22 cellular contexts compared by ENCODE assay signal in genomic region chr12:66623455-66623854, GRCh38. TPM values are rescaled to one million over a fixed set of nuclear protein-coding genes. Genes with fewer than 3 reads are reported as not detected.
DNase-seq lines count a peak whose midpoint lies in the region; ATAC-seq, FAIRE-seq and TF ChIP-seq lines count a peak whose summit lies in the region.
"Had no signal": no experiment of that assay in that cellular context is flagged by ENCODE, and none has a peak within 500 bp of the region (broad histone marks: within the 10 kb centered on the region; RNA-seq: fewer than 3 reads in every experiment).

No MANE protein-coding gene starts in this region.

- H3K4me1 Mint-ChIP-seq in astrocyte (ENCODE audit: low read depth, unreplicated experiment) (peaks cover 27% of the 10 kb centered on the region), chondrocyte (ENCODE audit: low read depth) (peaks cover 27% of the 10 kb centered on the region)
- H3K4me1 Mint-ChIP-seq in stimulated activated naive B cell treated with anti-CD40 and anti-IgM and Interleukin-4, amounts not matched to agents 10 μg/mL and 1 μg/mL and 100 μg/mL, for 72 hours, result peaks cover 49 to 91% of the 10 kb centered on the region in 2 donors
- H3K4me1 Mint-ChIP-seq: T-cell had no signal

- H2AFZ ChIP-seq in astrocyte (ENCODE audit: low read depth, low read length), result no peak overlapping the region

- TF ChIP-seq CTCF in astrocyte (IDR thresholded peaks at IDR 0.05; ENCODE audit: insufficient read depth, low read depth, low read length), result no peak
- no peak for TF ChIP-seq CTCF in chondrocyte (IDR thresholded peaks at IDR 0.05)

- peak overlapping the region; percentile 31 for H3K27ac Mint-ChIP-seq in astrocyte (ENCODE audit: unreplicated experiment)
- peak overlapping the region; percentile 60 for H3K27ac Mint-ChIP-seq in stimulated activated naive B cell treated with anti-CD40 and anti-IgM and Interleukin-4, amounts not matched to agents 10 μg/mL and 1 μg/mL and 100 μg/mL, for 72 hours
- no peak overlapping the region for H3K27ac Mint-ChIP-seq in chondrocyte (ENCODE audit: unreplicated experiment)
- H3K27ac Mint-ChIP-seq: activated T-helper 2 cell treated with anti-CD3 and anti-CD28 coated beads, Interferon-gamma antibody, Interleukin-2, Interleukin-4, amounts not matched to agents 10 μg/mL and 5 μg/mL and 100 μg/mL, durations not matched to agents 14 hours and 24 hours and 36 hours; T-cell had no signal

- H3K4me3 Mint-ChIP-seq in astrocyte (ENCODE audit: unreplicated experiment) (no peak overlapping the region), chondrocyte (ENCODE audit: unreplicated experiment) (no peak overlapping the region)
- no peak overlapping the region for H3K4me3 Mint-ChIP-seq in stimulated activated naive B cell treated with anti-CD40 and anti-IgM and Interleukin-4, amounts not matched to agents 10 μg/mL and 1 μg/mL and 100 μg/mL, for 72 hours
- H3K4me3 Mint-ChIP-seq: T-cell had no signal

- H3K9me3 Mint-ChIP-seq in astrocyte (ENCODE audit: unreplicated experiment) (no peaks in the 10 kb centered on the region), chondrocyte (ENCODE audit: low read depth) (no peaks in the 10 kb centered on the region)
- peaks cover 0 to 3% of the 10 kb centered on the region in 2 donors for H3K9me3 Mint-ChIP-seq in stimulated activated naive B cell treated with anti-CD40 and anti-IgM and Interleukin-4, amounts not matched to agents 10 μg/mL and 1 μg/mL and 100 μg/mL, for 72 hours
- H3K9me3 Mint-ChIP-seq: activated T-helper 2 cell treated with anti-CD3 and anti-CD28 coated beads, Interferon-gamma antibody, Interleukin-2, Interleukin-4, amounts not matched to agents 10 μg/mL and 5 μg/mL and 100 μg/mL, durations not matched to agents 14 hours and 24 hours and 36 hours; T-cell had no signal

- no peaks in the 10 kb centered on the region for H3K79me2 ChIP-seq in astrocyte (ENCODE audit: insufficient read depth, low read length)

- ATAC-seq in stimulated activated naive B cell treated with anti-CD40 and anti-IgM and Interleukin-4, amounts not matched to agents 10 μg/mL and 1 μg/mL and 100 μg/mL, for 72 hours (replicated peaks), result peak in 1 of 2 donors; percentile 27
- ATAC-seq in GM18861 (IDR thresholded peaks at IDR 0.05; ENCODE audit: unreplicated experiment), result no peak
- ATAC-seq: T-cell had no signal

- H3K9me3 ChIP-seq in astrocyte (ENCODE audit: insufficient read depth, low read depth, low read length), result no peaks in the 10 kb centered on the region
- H3K9me3 ChIP-seq: transverse colon had no signal

- no peak overlapping the region for H3K9ac ChIP-seq in astrocyte (ENCODE audit: low read length)

- H3K4me3 ChIP-seq in astrocyte (ENCODE audit: insufficient read depth, low read depth, low read length), result no peak overlapping the region
- H3K4me3 ChIP-seq: transverse colon had no signal

- H3K36me3 Mint-ChIP-seq in astrocyte (ENCODE audit: low read depth, unreplicated experiment) (no peaks in the 10 kb centered on the region), chondrocyte (ENCODE audit: low read depth) (no peaks in the 10 kb centered on the region)
- no peaks in the 10 kb centered on the region for H3K36me3 Mint-ChIP-seq in stimulated activated naive B cell treated with anti-CD40 and anti-IgM and Interleukin-4, amounts not matched to agents 10 μg/mL and 1 μg/mL and 100 μg/mL, for 72 hours
- H3K36me3 Mint-ChIP-seq: T-cell had no signal

- H3K27me3 Mint-ChIP-seq in astrocyte (ENCODE audit: low read depth, unreplicated experiment) (no peaks in the 10 kb centered on the region), chondrocyte (ENCODE audit: low read depth) (no peaks in the 10 kb centered on the region)
- no peaks in the 10 kb centered on the region for H3K27me3 Mint-ChIP-seq in stimulated activated naive B cell treated with anti-CD40 and anti-IgM and Interleukin-4, amounts not matched to agents 10 μg/mL and 1 μg/mL and 100 μg/mL, for 72 hours

- H3K27ac ChIP-seq in astrocyte (ENCODE audit: low read depth, low read length), result no peak overlapping the region
- H3K27ac ChIP-seq: C4-2B, transverse colon had no signal

- no peak for FAIRE-seq in astrocyte (lab: Jason Lieb, UNC)
- no peak for FAIRE-seq in urothelium cell line (lab: Jason Lieb, UNC)

- peak; percentile 39 for DNase-seq in SIG-M5 treated with dmso at 0.1 percent for 504 hours (lab: John Stamatoyannopoulos, UW; ENCODE audit: unreplicated experiment)
- DNase-seq in SIG-M5 (lab: John Stamatoyannopoulos, UW), result no peak
- peak; percentile 59 for DNase-seq in NCI-H226
- no peak for DNase-seq in astrocyte (ENCODE audit: low read depth)
- no peak for DNase-seq in stimulated activated naive B cell treated with anti-CD40 and anti-IgM and Interleukin-4, amounts not matched to agents 10 μg/mL and 1 μg/mL and 100 μg/mL, for 72 hours
- DNase-seq in urothelium cell line (ENCODE audit: low spot score), result no peak
- DNase-seq in chondrocyte (ENCODE audit: low spot score), result no peak
- DNase-seq: 8988T; central memory CD4-positive, alpha-beta T cell; DMS 273 treated with DMSO at 0.1 percent for 48 hours; effector CD8-positive, alpha-beta T cell; hippocampal formation; NCI-H1048; stimulated activated naive CD4-positive, alpha-beta T cell treated with Interleukin-2 at 50 U/mL for 16 hours; T-cell; transverse colon had no signal

- H3K27me3 ChIP-seq in astrocyte (ENCODE audit: insufficient read depth, low read length), result no peaks in the 10 kb centered on the region
- H3K27me3 ChIP-seq: transverse colon had no signal

- no peak overlapping the region for H3K4me2 ChIP-seq in astrocyte (ENCODE audit: low read length)

- no peaks in the 10 kb centered on the region for H4K20me1 ChIP-seq in astrocyte (ENCODE audit: insufficient read depth, low read length)

- H3K36me3 ChIP-seq in astrocyte (ENCODE audit: insufficient read depth, low read length), result no peaks in the 10 kb centered on the region
- H3K36me3 ChIP-seq: transverse colon had no signal

- H3K4me1 ChIP-seq in astrocyte (ENCODE audit: insufficient read depth, low read length), result no peaks in the 10 kb centered on the region
- H3K4me1 ChIP-seq: transverse colon had no signal

RNA-seq across cellular contexts. Expression of gene GRIP1, which starts 55.4 kb away (rescaled TPM):
- total RNA-seq in astrocyte, result 12.6 and 16.7 TPM in 2 replicates
- 5.0 to 10.1 TPM (median 7.8 TPM) in 3 replicates for total RNA-seq in chondrocyte
- total RNA-seq: activated T-helper 2 cell treated with anti-CD3 and anti-CD28 coated beads, Interferon-gamma antibody, Interleukin-2, Interleukin-4, amounts not matched to agents 10 μg/mL and 5 μg/mL and 100 μg/mL, durations not matched to agents 14 hours and 24 hours and 36 hours; fibroblast of lung; pulmonary artery endothelial cell; RPMI7951 had no signal

Comparison
In these comparisons a context has a peak if more than half of its experiments do, and no peak if none do; other contexts are left out.
1. DNase-seq: peak in SIG-M5 treated with dmso at 0.1 percent for 504 hours (single experiment) and NCI-H226 (single experiment); none in SIG-M5 (single experiment), astrocyte (single experiment), stimulated activated naive B cell treated with anti-CD40 and anti-IgM and Interleukin-4, amounts not matched to agents 10 μg/mL and 1 μg/mL and 100 μg/mL, for 72 hours (single experiment), urothelium cell line (single experiment) and chondrocyte (single experiment).